Comparison of ENCODE assay signal across 2 cellular contexts in genomic region chr10:22341190-22341935, GRCh38.
A peak's percentile ranks its signal among the peaks of the same experiment; 100 is the strongest.
TF ChIP-seq lines count a peak whose summit lies in the region.

No MANE protein-coding gene starts in this region.

TF ChIP-seq in K562, 482 proteins besides CTCF, POLR2A, EP300 and RAD21 (continued from another document and continues in another):
- TF ChIP-seq ZNF639 (CRISPR knock-in tag; conservative IDR thresholded peaks at IDR 0.05 in 1 of 2, IDR thresholded peaks at IDR 0.05 in 1 of 2) (no peak), LCOR (CRISPR knock-in tag; IDR thresholded peaks at IDR 0.05) (no peak), ZNF282 (CRISPR knock-in tag; IDR thresholded peaks at IDR 0.05) (no peak), ZNF316 (IDR thresholded peaks at IDR 0.05) (no peak), L3MBTL2 (IDR thresholded peaks at IDR 0.05) (peak; percentile 56; the same call in 1 of the 2 replicates), PTTG1 (tag; IDR thresholded peaks at IDR 0.05; ENCODE audit: low read depth) (no peak), KLF16 (IDR thresholded peaks at IDR 0.05) (no peak), E2F6 (IDR thresholded peaks at IDR 0.05; ENCODE audit: borderline replicate concordance in 1 of 2, extremely low read depth in 1 of 2, insufficient read depth in 1 of 2, insufficient read length in 1 of 2, low read depth in 1 of 2, low read length in 1 of 2, poor library complexity in 1 of 2, severe bottlenecking in 1 of 2) (peak in 1 of 2 experiments; percentile 14), PHF20 (IDR thresholded peaks at IDR 0.05; ENCODE audit: partially characterized antibody) (no peak), TAF1 (IDR thresholded peaks at IDR 0.05; ENCODE audit: control insufficient read depth, extremely low read depth, insufficient read depth, low read length, severe bottlenecking) (no peak), GMEB1 (CRISPR knock-in tag; IDR thresholded peaks at IDR 0.05) (no peak), ZBTB33 (CRISPR knock-in tag; IDR thresholded peaks at IDR 0.05) (no peak), RBM39 (optimal IDR thresholded peaks at IDR 0.05; ENCODE audit: low read depth, low read length) (no peak), ZMIZ1 (IDR thresholded peaks at IDR 0.05; ENCODE audit: low read depth in 2 of 2, low read length in 2 of 2) (no peak), NR2C2 (CRISPR knock-in tag; IDR thresholded peaks at IDR 0.05) (no peak), NR2C2 (tag; IDR thresholded peaks at IDR 0.05) (peak; percentile 30; the same call in 1 of the 2 replicates), CCAR2 (IDR thresholded peaks at IDR 0.05; ENCODE audit: low read depth, low read length) (no peak), POLR2B (IDR thresholded peaks at IDR 0.05; ENCODE audit: low read depth, partially characterized antibody) (peak; percentile 45)

TF ChIP-seq in HepG2, 621 proteins besides CTCF, POLR2A, EP300 and RAD21 (continued from another document and continues in another):
- TF ChIP-seq MLXIP (CRISPR knock-in tag; IDR thresholded peaks at IDR 0.05; ENCODE audit: borderline replicate concordance) (no peak), HIC2 (CRISPR knock-in tag; IDR thresholded peaks at IDR 0.05; ENCODE audit: low read depth) (no peak), SAFB2 (CRISPR knock-in tag; IDR thresholded peaks at IDR 0.05; ENCODE audit: borderline replicate concordance, low read depth) (no peak), ZNF607 (CRISPR knock-in tag; IDR thresholded peaks at IDR 0.05; ENCODE audit: borderline replicate concordance) (no peak), ZKSCAN1 (IDR thresholded peaks at IDR 0.05; ENCODE audit: low read length) (no peak), ZNF263 (CRISPR knock-in tag; IDR thresholded peaks at IDR 0.05) (no peak), IRF9 (CRISPR knock-in tag; IDR thresholded peaks at IDR 0.05; ENCODE audit: borderline replicate concordance) (no peak), GATA4 (IDR thresholded peaks at IDR 0.05; ENCODE audit: borderline replicate concordance, low read depth) (no peak), ZNF143 (CRISPR knock-in tag; IDR thresholded peaks at IDR 0.05) (no peak), ZNF501 (CRISPR knock-in tag; IDR thresholded peaks at IDR 0.05) (peak; percentile 29; the same call in 1 of the 2 replicates), ZNF773 (CRISPR knock-in tag; IDR thresholded peaks at IDR 0.05; ENCODE audit: borderline replicate concordance) (no peak), PLSCR1 (CRISPR knock-in tag; IDR thresholded peaks at IDR 0.05; ENCODE audit: borderline replicate concordance) (no peak), ETS1 (CRISPR knock-in tag; IDR thresholded peaks at IDR 0.05) (no peak), REXO4 (CRISPR knock-in tag; IDR thresholded peaks at IDR 0.05; ENCODE audit: borderline replicate concordance) (no peak), FOXM1 (CRISPR knock-in tag; IDR thresholded peaks at IDR 0.05) (no peak), ZNF335 (CRISPR knock-in tag; IDR thresholded peaks at IDR 0.05) (no peak), CBX5 (CRISPR knock-in tag; IDR thresholded peaks at IDR 0.05; ENCODE audit: borderline replicate concordance) (no peak), HINFP (CRISPR knock-in tag; IDR thresholded peaks at IDR 0.05; ENCODE audit: low read depth) (no peak), ZNF704 (CRISPR knock-in tag; IDR thresholded peaks at IDR 0.05; ENCODE audit: borderline replicate concordance) (no peak), IKZF4 (CRISPR knock-in tag; IDR thresholded peaks at IDR 0.05; ENCODE audit: borderline replicate concordance, low read depth, not compliant biosample characterization) (no peak), HHEX (CRISPR knock-in tag; IDR thresholded peaks at IDR 0.05) (no peak), ZMAT5 (CRISPR knock-in tag; IDR thresholded peaks at IDR 0.05; ENCODE audit: borderline replicate concordance, low read depth) (no peak), PAWR (CRISPR knock-in tag; IDR thresholded peaks at IDR 0.05; ENCODE audit: borderline replicate concordance) (no peak), ATF7 (IDR thresholded peaks at IDR 0.05) (no peak), ATF7 (CRISPR knock-in tag; IDR thresholded peaks at IDR 0.05) (no peak), JUND (CRISPR knock-in tag; IDR thresholded peaks at IDR 0.05) (no peak), ZNF496 (CRISPR knock-in tag; IDR thresholded peaks at IDR 0.05; ENCODE audit: insufficient replicate concordance) (no peak), NFKB2 (CRISPR knock-in tag; IDR thresholded peaks at IDR 0.05; ENCODE audit: borderline replicate concordance) (no peak), MED8 (CRISPR knock-in tag; IDR thresholded peaks at IDR 0.05; ENCODE audit: insufficient replicate concordance) (peak; percentile 53), RFXAP (CRISPR knock-in tag; IDR thresholded peaks at IDR 0.05; ENCODE audit: borderline replicate concordance) (no peak), ZBTB7B (CRISPR knock-in tag; IDR thresholded peaks at IDR 0.05) (no peak), SKI (IDR thresholded peaks at IDR 0.05; ENCODE audit: partially characterized antibody) (no peak), PBX2 (CRISPR knock-in tag; IDR thresholded peaks at IDR 0.05) (no peak), MIER2 (CRISPR knock-in tag; IDR thresholded peaks at IDR 0.05) (no peak), ZNF788 (CRISPR knock-in tag; IDR thresholded peaks at IDR 0.05; ENCODE audit: borderline replicate concordance) (no peak), HMG20B (CRISPR knock-in tag; conservative IDR thresholded peaks at IDR 0.05) (no peak), ZBTB2 (CRISPR knock-in tag; IDR thresholded peaks at IDR 0.05; ENCODE audit: low read depth) (no peak), JARID2 (CRISPR knock-in tag; IDR thresholded peaks at IDR 0.05; ENCODE audit: insufficient replicate concordance) (no peak), SNAPC5 (CRISPR knock-in tag; IDR thresholded peaks at IDR 0.05; ENCODE audit: borderline replicate concordance) (no peak), ZNF841 (CRISPR knock-in tag; IDR thresholded peaks at IDR 0.05; ENCODE audit: borderline replicate concordance) (no peak), RARA (CRISPR knock-in tag; IDR thresholded peaks at IDR 0.05) (no peak), PHB2 (IDR thresholded peaks at IDR 0.05; ENCODE audit: partially characterized antibody) (no peak), GRHL1 (CRISPR knock-in tag; conservative IDR thresholded peaks at IDR 0.05) (no peak)
